In genomic region chr17:45643591-45643990, GRCh38 we compare ENCODE assay signal across 31 cellular contexts.
"Had no signal": no experiment of that assay in that cellular context is flagged by ENCODE, and none has a peak within 500 bp of the region (broad histone marks: within the 10 kb centered on the region; RNA-seq: fewer than 3 reads in every experiment).

No MANE protein-coding gene starts in this region.

- H3K36me3 Mint-ChIP-seq: activated naive CD4-positive, alpha-beta T cell treated with anti-CD3 and anti-CD28 coated beads, Interleukin-2, amount 10 ng/mL, durations not matched to agents 7 days and 5 days; activated naive CD4-positive, alpha-beta T cell treated with anti-CD3 and anti-CD28 coated beads, Interleukin-2, amount 50 U/mL, for 24 hours; activated naive CD4-positive, alpha-beta T cell treated with anti-CD3 and anti-CD28 coated beads, Interleukin-2, amount 50 U/mL, for 72 hours; activated naive CD8-positive, alpha-beta T cell; activated naive CD8-positive, alpha-beta T cell treated with anti-CD3 and anti-CD28 coated beads for 36 hours had no signal

- H3K4me3 Mint-ChIP-seq: activated naive CD4-positive, alpha-beta T cell treated with anti-CD3 and anti-CD28 coated beads, Interleukin-2, amount 10 ng/mL, durations not matched to agents 7 days and 5 days; activated naive CD4-positive, alpha-beta T cell treated with anti-CD3 and anti-CD28 coated beads, Interleukin-2, amount 50 U/mL, for 24 hours; activated naive CD8-positive, alpha-beta T cell; activated naive CD8-positive, alpha-beta T cell treated with anti-CD3 and anti-CD28 coated beads for 36 hours; activated naive CD8-positive, alpha-beta T cell treated with anti-CD3 and anti-CD28 coated beads, Interleukin-2, amount 10 ng/mL, durations not matched to agents 7 days and 5 days; activated naive CD8-positive, alpha-beta T cell treated with anti-CD3 and anti-CD28 coated beads, Interleukin-2, amount 50 U/mL, for 24 hours; activated T-cell treated with anti-CD3 and anti-CD28 coated beads, Interleukin-2, amount 50 U/mL, for 24 hours; activated T-cell treated with anti-CD3 and anti-CD28 coated beads, Interleukin-2, amount 50 U/mL, for 4 hours; activated T-cell treated with anti-CD3 and anti-CD28 coated beads, Interleukin-2, amount 50 U/mL, for 72 hours; activated T-helper 1 cell treated with anti-CD3 and anti-CD28 coated beads, Interleukin-12 subunit alpha, Interleukin-12 subunit beta, Interleukin-2, Interleukin-4 antibody, amounts not matched to agents 30 ng/mL and 10 ng/mL and 1 ng/mL, durations not matched to agents 14 hours and 24 hours and 36 hours; activated T-helper 17 cell treated with anti-CD3 and anti-CD28 coated beads, Interleukin-2, amount 50 U/mL, for 72 hours; brain; central memory CD8-positive, alpha-beta T cell had no signal

- H3K27ac Mint-ChIP-seq: activated naive CD4-positive, alpha-beta T cell treated with anti-CD3 and anti-CD28 coated beads, Interleukin-2, amount 10 ng/mL, durations not matched to agents 7 days and 5 days; activated naive CD4-positive, alpha-beta T cell treated with anti-CD3 and anti-CD28 coated beads, Interleukin-2, amount 50 U/mL, for 24 hours; activated naive CD4-positive, alpha-beta T cell treated with anti-CD3 and anti-CD28 coated beads, Interleukin-2, amount 50 U/mL, for 72 hours; activated naive CD8-positive, alpha-beta T cell; activated naive CD8-positive, alpha-beta T cell treated with anti-CD3 and anti-CD28 coated beads for 36 hours; activated naive CD8-positive, alpha-beta T cell treated with anti-CD3 and anti-CD28 coated beads, Interleukin-2, amount 10 ng/mL, durations not matched to agents 7 days and 5 days; activated naive CD8-positive, alpha-beta T cell treated with anti-CD3 and anti-CD28 coated beads, Interleukin-2, amount 50 U/mL, for 24 hours; activated T-cell treated with anti-CD3 and anti-CD28 coated beads, Interleukin-2, amount 50 U/mL, for 24 hours; activated T-cell treated with anti-CD3 and anti-CD28 coated beads, Interleukin-2, amount 50 U/mL, for 72 hours; activated T-helper 1 cell treated with anti-CD3 and anti-CD28 coated beads, Interleukin-12 subunit alpha, Interleukin-12 subunit beta, Interleukin-2, Interleukin-4 antibody, amounts not matched to agents 30 ng/mL and 10 ng/mL and 1 ng/mL, durations not matched to agents 14 hours and 24 hours and 36 hours; activated T-helper 17 cell treated with anti-CD3 and anti-CD28 coated beads, Interleukin-2, amount 50 U/mL, for 72 hours; activated T-helper 2 cell treated with anti-CD3 and anti-CD28 coated beads, Interferon-gamma antibody, Interleukin-2, Interleukin-4, amounts not matched to agents 10 μg/mL and 5 μg/mL and 100 μg/mL, durations not matched to agents 14 hours and 24 hours and 36 hours had no signal

- DNase-seq: activated effector memory CD4-positive, alpha-beta T cell treated with anti-CD3 and anti-CD28 coated beads, Interleukin-2, amount 50 U/mL, for 16 hours; activated effector memory CD4-positive, alpha-beta T cell treated with Interleukin-2 at 50 U/mL for 16 hours; activated gamma-delta T cell; activated gamma-delta T cell treated with Interleukin-2 at 50 U/mL for 16 hours; activated naive CD4-positive, alpha-beta T cell; activated naive CD4-positive, alpha-beta T cell treated with anti-CD3 and anti-CD28 coated beads, Interleukin-2, amount 10 ng/mL, durations not matched to agents 7 days and 5 days; activated naive CD4-positive, alpha-beta T cell treated with anti-CD3 and anti-CD28 coated beads, Interleukin-2, amount 50 U/mL, for 16 hours; activated naive CD4-positive, alpha-beta T cell treated with Interleukin-2 at 50 U/mL for 16 hours; activated naive CD8-positive, alpha-beta T cell treated with anti-CD3 and anti-CD28 coated beads for 36 hours; activated naive CD8-positive, alpha-beta T cell treated with anti-CD3 and anti-CD28 coated beads, Interleukin-2, amount 10 ng/mL, durations not matched to agents 7 days and 5 days; activated naive CD8-positive, alpha-beta T cell treated with anti-CD3 and anti-CD28 coated beads, Interleukin-2, amount 50 U/mL, for 24 hours; activated T-cell treated with anti-CD3 and anti-CD28 coated beads, Interleukin-2, amount 50 U/mL, for 1 hour; activated T-cell treated with anti-CD3 and anti-CD28 coated beads, Interleukin-2, amount 50 U/mL, for 24 hours; activated T-cell treated with anti-CD3 and anti-CD28 coated beads, Interleukin-2, amount 50 U/mL, for 4 hours; activated T-cell treated with anti-CD3 and anti-CD28 coated beads, Interleukin-2, amount 50 U/mL, for 48 hours; activated T-cell treated with anti-CD3 and anti-CD28 coated beads, Interleukin-2, amount 50 U/mL, for 72 hours; adrenal gland; amniotic stem cell; body of pancreas; brain microvascular endothelial cell; caudate nucleus; central memory CD4-positive, alpha-beta T cell; cerebellar nuclear complex had no signal

- H3K9me3 Mint-ChIP-seq: activated naive CD4-positive, alpha-beta T cell treated with anti-CD3 and anti-CD28 coated beads, Interleukin-2, amount 10 ng/mL, durations not matched to agents 7 days and 5 days; activated naive CD4-positive, alpha-beta T cell treated with anti-CD3 and anti-CD28 coated beads, Interleukin-2, amount 50 U/mL, for 24 hours; activated naive CD4-positive, alpha-beta T cell treated with anti-CD3 and anti-CD28 coated beads, Interleukin-2, amount 50 U/mL, for 72 hours; activated naive CD8-positive, alpha-beta T cell treated with anti-CD3 and anti-CD28 coated beads for 36 hours; activated naive CD8-positive, alpha-beta T cell treated with anti-CD3 and anti-CD28 coated beads, Interleukin-2, amount 10 ng/mL, durations not matched to agents 7 days and 5 days; activated naive CD8-positive, alpha-beta T cell treated with anti-CD3 and anti-CD28 coated beads, Interleukin-2, amount 50 U/mL, for 24 hours; activated T-cell treated with anti-CD3 and anti-CD28 coated beads, Interleukin-2, amount 50 U/mL, for 24 hours; activated T-cell treated with anti-CD3 and anti-CD28 coated beads, Interleukin-2, amount 50 U/mL, for 4 hours; activated T-cell treated with anti-CD3 and anti-CD28 coated beads, Interleukin-2, amount 50 U/mL, for 72 hours; activated T-helper 1 cell treated with anti-CD3 and anti-CD28 coated beads, Interleukin-12 subunit alpha, Interleukin-12 subunit beta, Interleukin-2, Interleukin-4 antibody, amounts not matched to agents 30 ng/mL and 10 ng/mL and 1 ng/mL, durations not matched to agents 14 hours and 24 hours and 36 hours; activated T-helper 17 cell treated with anti-CD3 and anti-CD28 coated beads, Interleukin-2, amount 50 U/mL, for 72 hours; activated T-helper 2 cell treated with anti-CD3 and anti-CD28 coated beads, Interferon-gamma antibody, Interleukin-2, Interleukin-4, amounts not matched to agents 10 μg/mL and 5 μg/mL and 100 μg/mL, durations not matched to agents 14 hours and 24 hours and 36 hours; brain; central memory CD8-positive, alpha-beta T cell had no signal

- H3K27me3 Mint-ChIP-seq: activated naive CD4-positive, alpha-beta T cell treated with anti-CD3 and anti-CD28 coated beads, Interleukin-2, amount 50 U/mL, for 24 hours; activated naive CD8-positive, alpha-beta T cell; activated naive CD8-positive, alpha-beta T cell treated with anti-CD3 and anti-CD28 coated beads for 36 hours; activated T-cell treated with anti-CD3 and anti-CD28 coated beads, Interleukin-2, amount 50 U/mL, for 24 hours; activated T-helper 17 cell treated with anti-CD3 and anti-CD28 coated beads, Interleukin-2, amount 50 U/mL, for 72 hours; brain; central memory CD8-positive, alpha-beta T cell had no signal
